ENCODE assay signal across 1 cellular context in genomic region chr2:62136956-62137355, GRCh38.
TF ChIP-seq lines count a peak whose summit lies in the region.

No MANE protein-coding gene starts in this region.

TF ChIP-seq in GM12878, 131 proteins besides CTCF, POLR2A, EP300 and RAD21 (continued from another document):
- no peak for TF ChIP-seq HDAC6 (IDR thresholded peaks at IDR 0.05; ENCODE audit: unreplicated experiment)
- TF ChIP-seq ESRRA (IDR thresholded peaks at IDR 0.05; ENCODE audit: low read length), result no peak
- TF ChIP-seq SREBF1 (IDR thresholded peaks at IDR 0.05; ENCODE audit: low read length), result no peak
- no peak for TF ChIP-seq MYB (IDR thresholded peaks at IDR 0.05; ENCODE audit: borderline replicate concordance, low read depth, low read length)
- TF ChIP-seq STAT3 (IDR thresholded peaks at IDR 0.05; ENCODE audit: low read depth, low read length), result no peak
- TF ChIP-seq, protein P1, sequence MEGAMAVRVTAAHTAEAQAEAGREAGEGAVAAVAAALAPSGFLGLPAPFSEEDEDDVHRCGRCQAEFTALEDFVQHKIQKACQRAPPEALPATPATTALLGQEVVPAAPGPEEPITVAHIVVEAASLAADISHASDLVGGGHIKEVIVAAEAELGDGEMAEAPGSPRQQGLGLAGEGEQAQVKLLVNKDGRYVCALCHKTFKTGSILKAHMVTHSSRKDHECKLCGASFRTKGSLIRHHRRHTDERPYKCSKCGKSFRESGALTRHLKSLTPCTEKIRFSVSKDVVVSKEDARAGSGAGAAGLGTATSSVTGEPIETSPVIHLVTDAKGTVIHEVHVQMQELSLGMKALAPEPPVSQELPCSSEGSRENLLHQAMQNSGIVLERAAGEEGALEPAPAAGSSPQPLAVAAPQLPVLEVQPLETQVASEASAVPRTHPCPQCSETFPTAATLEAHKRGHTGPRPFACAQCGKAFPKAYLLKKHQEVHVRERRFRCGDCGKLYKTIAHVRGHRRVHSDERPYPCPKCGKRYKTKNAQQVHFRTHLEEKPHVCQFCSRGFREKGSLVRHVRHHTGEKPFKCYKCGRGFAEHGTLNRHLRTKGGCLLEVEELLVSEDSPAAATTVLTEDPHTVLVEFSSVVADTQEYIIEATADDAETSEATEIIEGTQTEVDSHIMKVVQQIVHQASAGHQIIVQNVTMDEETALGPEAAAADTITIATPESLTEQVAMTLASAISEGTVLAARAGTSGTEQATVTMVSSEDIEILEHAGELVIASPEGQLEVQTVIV (IDR thresholded peaks at IDR 0.05; ENCODE audit: borderline replicate concordance, partially characterized antibody), result no peak
- no peak for TF ChIP-seq ZNF384 (IDR thresholded peaks at IDR 0.05; ENCODE audit: borderline replicate concordance, low read depth, low read length)
- no peak for TF ChIP-seq NRF1 (conservative IDR thresholded peaks at IDR 0.05; ENCODE audit: low read depth, low read length)
- TF ChIP-seq ZNF24 (IDR thresholded peaks at IDR 0.05), result no peak
- TF ChIP-seq NFYA (IDR thresholded peaks at IDR 0.05; ENCODE audit: borderline replicate concordance, low read depth, low read length), result no peak
- TF ChIP-seq, protein P2, sequence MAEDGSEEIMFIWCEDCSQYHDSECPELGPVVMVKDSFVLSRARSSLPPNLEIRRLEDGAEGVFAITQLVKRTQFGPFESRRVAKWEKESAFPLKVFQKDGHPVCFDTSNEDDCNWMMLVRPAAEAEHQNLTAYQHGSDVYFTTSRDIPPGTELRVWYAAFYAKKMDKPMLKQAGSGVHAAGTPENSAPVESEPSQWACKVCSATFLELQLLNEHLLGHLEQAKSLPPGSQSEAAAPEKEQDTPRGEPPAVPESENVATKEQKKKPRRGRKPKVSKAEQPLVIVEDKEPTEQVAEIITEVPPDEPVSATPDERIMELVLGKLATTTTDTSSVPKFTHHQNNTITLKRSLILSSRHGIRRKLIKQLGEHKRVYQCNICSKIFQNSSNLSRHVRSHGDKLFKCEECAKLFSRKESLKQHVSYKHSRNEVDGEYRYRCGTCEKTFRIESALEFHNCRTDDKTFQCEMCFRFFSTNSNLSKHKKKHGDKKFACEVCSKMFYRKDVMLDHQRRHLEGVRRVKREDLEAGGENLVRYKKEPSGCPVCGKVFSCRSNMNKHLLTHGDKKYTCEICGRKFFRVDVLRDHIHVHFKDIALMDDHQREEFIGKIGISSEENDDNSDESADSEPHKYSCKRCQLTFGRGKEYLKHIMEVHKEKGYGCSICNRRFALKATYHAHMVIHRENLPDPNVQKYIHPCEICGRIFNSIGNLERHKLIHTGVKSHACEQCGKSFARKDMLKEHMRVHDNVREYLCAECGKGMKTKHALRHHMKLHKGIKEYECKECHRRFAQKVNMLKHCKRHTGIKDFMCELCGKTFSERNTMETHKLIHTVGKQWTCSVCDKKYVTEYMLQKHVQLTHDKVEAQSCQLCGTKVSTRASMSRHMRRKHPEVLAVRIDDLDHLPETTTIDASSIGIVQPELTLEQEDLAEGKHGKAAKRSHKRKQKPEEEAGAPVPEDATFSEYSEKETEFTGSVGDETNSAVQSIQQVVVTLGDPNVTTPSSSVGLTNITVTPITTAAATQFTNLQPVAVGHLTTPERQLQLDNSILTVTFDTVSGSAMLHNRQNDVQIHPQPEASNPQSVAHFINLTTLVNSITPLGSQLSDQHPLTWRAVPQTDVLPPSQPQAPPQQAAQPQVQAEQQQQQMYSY (CRISPR knock-in tag; IDR thresholded peaks at IDR 0.05), result no peak
- TF ChIP-seq ZZZ3 (IDR thresholded peaks at IDR 0.05; ENCODE audit: control insufficient read depth, insufficient read length, low read depth), result no peak
